23 cellular contexts compared by ENCODE assay signal in genomic region chr13:53758946-53759345, GRCh38.
"Had no signal": no experiment of that assay in that cellular context is flagged by ENCODE, and none has a peak within 500 bp of the region (broad histone marks: within the 10 kb centered on the region; RNA-seq: fewer than 3 reads in every experiment).

No MANE protein-coding gene starts in this region.

- H3K27me3 ChIP-seq: foreskin keratinocyte, heart right ventricle, left lung, right lobe of liver, uterus had no signal

- H3K27ac Mint-ChIP-seq: activated CD4-positive, alpha-beta T cell treated with anti-CD3 and anti-CD28 coated beads for 36 hours; activated CD8-positive, alpha-beta memory T cell treated with anti-CD3 and anti-CD28 coated beads, Interleukin-2, amount 10 ng/mL, durations not matched to agents 7 days and 5 days; activated CD8-positive, alpha-beta T cell treated with anti-CD3 and anti-CD28 coated beads, Interleukin-2, amount 10 ng/mL, durations not matched to agents 7 days and 5 days; activated naive CD4-positive, alpha-beta T cell treated with anti-CD3 and anti-CD28 coated beads, Interleukin-2, amount 50 U/mL, for 24 hours; activated naive CD8-positive, alpha-beta T cell treated with anti-CD3 and anti-CD28 coated beads, Interleukin-2, amount 50 U/mL, for 24 hours; activated T-helper 2 cell treated with anti-CD3 and anti-CD28 coated beads, Interferon-gamma antibody, Interleukin-2, Interleukin-4, amounts not matched to agents 10 μg/mL and 5 μg/mL and 100 μg/mL, durations not matched to agents 14 hours and 24 hours and 36 hours; natural killer cell had no signal

- DNase-seq: activated CD4-positive, alpha-beta T cell treated with anti-CD3 and anti-CD28 coated beads for 36 hours; activated CD4-positive, CD25-positive, alpha-beta regulatory T cell; activated CD8-positive, alpha-beta memory T cell treated with anti-CD3 and anti-CD28 coated beads, Interleukin-2, amount 10 ng/mL, durations not matched to agents 7 days and 5 days; activated CD8-positive, alpha-beta T cell treated with anti-CD3 and anti-CD28 coated beads, Interleukin-2, amount 10 ng/mL, durations not matched to agents 7 days and 5 days; activated naive CD8-positive, alpha-beta T cell treated with anti-CD3 and anti-CD28 coated beads, Interleukin-2, amount 50 U/mL, for 24 hours; activated T-cell treated with anti-CD3 and anti-CD28 coated beads, Interleukin-2, amount 50 U/mL, for 48 hours; amygdala; caudate nucleus; foreskin keratinocyte; heart right ventricle; left lung; lower lobe of right lung; mesenchymal stem cell; natural killer cell; right lobe of liver; stimulated activated CD4-positive, alpha-beta T cell treated with anti-CD3 and anti-CD28 coated beads, Interleukin-12 subunit alpha, Interleukin-12 subunit beta, amount 100 ng/mL, for 4 hours; stimulated activated CD4-positive, alpha-beta T cell treated with anti-CD3 and anti-CD28 coated beads, Interleukin-4, amount 100 ng/mL, for 1 hour; stimulated activated naive CD8-positive, alpha-beta T cell treated with anti-CD3 and anti-CD28 coated beads, Interleukin-15, Interleukin-2, amounts not matched to agents 100 U/mL and 50 U/mL, for 24 hours; trophoblast cell; uterus had no signal

- H3K4me1 ChIP-seq: foreskin keratinocyte, heart right ventricle, left lung, lower lobe of right lung, right lobe of liver, uterus had no signal

- H3K27ac ChIP-seq: foreskin keratinocyte, heart right ventricle, left lung, lower lobe of right lung, right lobe of liver, thoracic aorta, uterus had no signal

- H3K9me3 ChIP-seq: lower lobe of right lung, right lobe of liver, thoracic aorta, uterus had no signal

- H3K4me3 ChIP-seq: heart right ventricle, left lung, lower lobe of right lung, right lobe of liver, thoracic aorta, uterus had no signal

- H3K36me3 ChIP-seq: heart right ventricle, left lung, lower lobe of right lung, right lobe of liver, thoracic aorta, uterus had no signal

- H3K27me3 Mint-ChIP-seq: activated CD4-positive, alpha-beta T cell treated with anti-CD3 and anti-CD28 coated beads for 36 hours; activated CD8-positive, alpha-beta memory T cell treated with anti-CD3 and anti-CD28 coated beads, Interleukin-2, amount 10 ng/mL, durations not matched to agents 7 days and 5 days; activated naive CD8-positive, alpha-beta T cell treated with anti-CD3 and anti-CD28 coated beads, Interleukin-2, amount 50 U/mL, for 24 hours had no signal

- H3K4me1 Mint-ChIP-seq: activated CD4-positive, alpha-beta T cell treated with anti-CD3 and anti-CD28 coated beads for 36 hours; activated CD8-positive, alpha-beta memory T cell treated with anti-CD3 and anti-CD28 coated beads, Interleukin-2, amount 10 ng/mL, durations not matched to agents 7 days and 5 days; activated naive CD4-positive, alpha-beta T cell treated with anti-CD3 and anti-CD28 coated beads, Interleukin-2, amount 50 U/mL, for 24 hours; activated naive CD8-positive, alpha-beta T cell treated with anti-CD3 and anti-CD28 coated beads, Interleukin-2, amount 50 U/mL, for 24 hours; natural killer cell had no signal

- ATAC-seq: activated CD4-positive, alpha-beta T cell treated with anti-CD3 and anti-CD28 coated beads for 36 hours; activated CD8-positive, alpha-beta memory T cell treated with anti-CD3 and anti-CD28 coated beads, Interleukin-2, amount 10 ng/mL, durations not matched to agents 7 days and 5 days; activated CD8-positive, alpha-beta T cell treated with anti-CD3 and anti-CD28 coated beads, Interleukin-2, amount 10 ng/mL, durations not matched to agents 7 days and 5 days; activated naive CD8-positive, alpha-beta T cell treated with anti-CD3 and anti-CD28 coated beads, Interleukin-2, amount 50 U/mL, for 24 hours; foreskin keratinocyte; heart right ventricle; left lung; lower lobe of right lung; natural killer cell; right lobe of liver; stimulated activated naive CD8-positive, alpha-beta T cell treated with anti-CD3 and anti-CD28 coated beads, Interleukin-15, Interleukin-2, amounts not matched to agents 100 U/mL and 50 U/mL, for 24 hours had no signal

- H3K36me3 Mint-ChIP-seq: activated CD8-positive, alpha-beta memory T cell treated with anti-CD3 and anti-CD28 coated beads, Interleukin-2, amount 10 ng/mL, durations not matched to agents 7 days and 5 days; activated naive CD4-positive, alpha-beta T cell treated with anti-CD3 and anti-CD28 coated beads, Interleukin-2, amount 50 U/mL, for 24 hours had no signal

- H3K4me3 Mint-ChIP-seq: activated CD4-positive, alpha-beta T cell treated with anti-CD3 and anti-CD28 coated beads for 36 hours; activated CD8-positive, alpha-beta memory T cell treated with anti-CD3 and anti-CD28 coated beads, Interleukin-2, amount 10 ng/mL, durations not matched to agents 7 days and 5 days; activated CD8-positive, alpha-beta T cell treated with anti-CD3 and anti-CD28 coated beads, Interleukin-2, amount 10 ng/mL, durations not matched to agents 7 days and 5 days; activated naive CD4-positive, alpha-beta T cell treated with anti-CD3 and anti-CD28 coated beads, Interleukin-2, amount 50 U/mL, for 24 hours; activated naive CD8-positive, alpha-beta T cell treated with anti-CD3 and anti-CD28 coated beads, Interleukin-2, amount 50 U/mL, for 24 hours; natural killer cell had no signal
